8 cellular contexts compared by ENCODE assay signal in genomic region chr9:77495834-77496671, GRCh38.
DNase-seq lines count a peak whose midpoint lies in the region; ATAC-seq and TF ChIP-seq lines count a peak whose summit lies in the region.
"Had no signal": no experiment of that assay in that cellular context is flagged by ENCODE, and none has a peak within 500 bp of the region (broad histone marks: within the 10 kb centered on the region; RNA-seq: fewer than 3 reads in every experiment).

No MANE protein-coding gene starts in this region.

- WGBS in suprapubic skin, result 29% methylated on average over 4 of the region's 4 CpGs

- in situ Hi-C loops in astrocyte of the cerebellum (cut with HindIII; ENCODE audit: low sequenced_read_pairs), result no loop called here

- TF ChIP-seq POLR2A in suprapubic skin (IDR thresholded peaks at IDR 0.05), result no peak

- DNase-seq in HFF-Myc (ENCODE audit: extremely low read depth, low read depth) (peak; percentile 49), astrocyte of the cerebellum (ENCODE audit: low read depth) (peak; percentile 60), hepatic stellate cell (ENCODE audit: low spot score) (peak; percentile 58), suprapubic skin (ENCODE audit: low spot score in 2 of 2) (no peak), posterior vena cava (ENCODE audit: low spot score) (no peak), GM20000 (ENCODE audit: low spot score) (no peak)
- DNase-seq: NCI-H1694 treated with DMSO at 0.1 percent for 48 hours had no signal

- H3K27me3 ChIP-seq in suprapubic skin, result no peaks in the 10 kb centered on the region

- TF ChIP-seq CTCF in HFF-Myc (IDR thresholded peaks at IDR 0.05; ENCODE audit: low read depth, low read length, missing control alignments) (no peak), astrocyte of the cerebellum (IDR thresholded peaks at IDR 0.05; ENCODE audit: low read depth, low read length, missing control alignments) (no peak), suprapubic skin (IDR thresholded peaks at IDR 0.05) (no peak), GM20000 (IDR thresholded peaks at IDR 0.05; ENCODE audit: extremely low read depth, missing control alignments) (no peak)

- intact Hi-C loops in posterior vena cava (cut with DNase I), result no loop called here

- no peaks in the 10 kb centered on the region for H3K9me3 ChIP-seq in suprapubic skin

- no peaks in the 10 kb centered on the region for H3K36me3 ChIP-seq in suprapubic skin

- H3K4me1 ChIP-seq in suprapubic skin, result peaks cover 13% of the 10 kb centered on the region

- no peak for ATAC-seq in HG02623 (IDR thresholded peaks at IDR 0.05; ENCODE audit: unreplicated experiment)

- TF ChIP-seq EP300 in suprapubic skin (IDR thresholded peaks at IDR 0.05), result no peak

- H3K4me3 ChIP-seq in HFF-Myc (replicated peaks; ENCODE audit: low read depth, low read length), result no peak overlapping the region
- no peak overlapping the region for H3K4me3 ChIP-seq in astrocyte of the cerebellum (ENCODE audit: low read depth, low read length)
- H3K4me3 ChIP-seq in suprapubic skin, result no peak overlapping the region

- peak overlapping the region; percentile 40 for H3K27ac ChIP-seq in suprapubic skin

Comparison
In these comparisons a context has a peak if more than half of its experiments do, and no peak if none do; other contexts are left out.
1. DNase-seq: peak in HFF-Myc (single experiment), astrocyte of the cerebellum (single experiment) and hepatic stellate cell (single experiment); none in suprapubic skin (0 of 2), posterior vena cava (single experiment) and GM20000 (single experiment).